Comparison of ENCODE assay signal across 8 cellular contexts in the genomic region with DNA sequence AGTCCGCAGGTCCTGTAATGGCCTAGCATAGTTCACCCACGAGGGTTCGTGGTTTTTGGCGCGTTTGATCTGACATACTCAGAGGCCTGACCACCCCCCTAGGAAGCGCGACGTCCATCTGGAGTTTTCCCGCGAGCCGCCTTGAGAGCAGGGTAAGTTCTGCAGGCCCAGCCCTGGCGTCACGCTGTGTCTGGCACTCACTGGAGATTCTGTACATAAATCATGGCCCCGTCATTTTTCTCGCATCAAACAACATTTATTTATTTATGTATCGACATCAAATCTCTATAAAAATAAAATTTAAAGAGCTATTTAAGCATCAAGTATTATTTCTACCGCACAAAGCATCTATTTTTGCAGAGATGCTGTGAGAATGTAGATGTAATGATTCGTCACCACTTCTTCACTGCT. TPM values are rescaled to one million over a fixed set of nuclear protein-coding genes. Genes with fewer than 3 reads are reported as not detected.
DNase-seq lines count a peak whose midpoint lies in the region; ATAC-seq, FAIRE-seq and TF ChIP-seq lines count a peak whose summit lies in the region.

No MANE protein-coding gene starts in this region.

- CTCF ChIA-PET in PC-9 (lab: Charles Lee) = no interaction called here

- no peak for TF ChIP-seq POLR2A in H54 (IDR thresholded peaks at IDR 0.05; ENCODE audit: low read depth, low read length)

- peak overlapping the region; percentile 94 for H3K4me3 Mint-ChIP-seq in osteocyte (ENCODE audit: unreplicated experiment)

- H2AFZ ChIP-seq in PC-9 = peak overlapping the region; percentile 75

- H3K9me3 Mint-ChIP-seq in osteocyte (ENCODE audit: unreplicated experiment) = no peaks in the 10 kb centered on the region

- no peaks in the 10 kb centered on the region for H3K27me3 ChIP-seq in PC-9 (ENCODE audit: insufficient read depth, low read depth)

- no peaks in the 10 kb centered on the region for H3K9me3 ChIP-seq in PC-9 (ENCODE audit: insufficient read depth, low read depth)

- H3K4me1 Mint-ChIP-seq in osteocyte (ENCODE audit: unreplicated experiment) = peaks cover 33% of the 10 kb centered on the region

- DNase-seq in PC-9 = no peak
- DNase-seq in epithelial cell of proximal tubule (ENCODE audit: low read depth) = no peak
- DNase-seq in osteocyte (ENCODE audit: extremely low spot score, unreplicated experiment) = no peak
- no peak for DNase-seq in stimulated activated CD4-positive, alpha-beta T cell treated with anti-CD3 and anti-CD28 coated beads, Interleukin-1b, Interleukin-23, amount 100 ng/mL, for 48 hours
- DNase-seq in H54 (ENCODE audit: insufficient read length, low spot score) = no peak
- no peak for DNase-seq in midbrain (lab: John Stamatoyannopoulos, UW)

- H3K9me2 ChIP-seq in PC-9 (ENCODE audit: insufficient read depth) = no peaks in the 10 kb centered on the region

- H3K27ac Mint-ChIP-seq in osteocyte (ENCODE audit: unreplicated experiment) = peak overlapping the region; percentile 97

- intact Hi-C loops in PC-9 (cut with micrococcal nuclease; ENCODE audit: unreplicated experiment) = loop anchor here (1.0 to 10.0 kb wide), 6 partner anchors 15 to 418 kb away; partner anchors contain the start of genes MGAT1 and ZFP62

- H3K4me3 ChIP-seq in PC-9 (peak overlapping the region; percentile 68), epithelial cell of proximal tubule (ENCODE audit: low read depth, low read length) (peak overlapping the region; percentile 99)

- H3K79me2 ChIP-seq in PC-9 (ENCODE audit: low read depth) = peaks cover 39% of the 10 kb centered on the region

- TF ChIP-seq CTCF in PC-9 (conservative IDR thresholded peaks at IDR 0.05) (no peak; the same call in 1 of the 2 replicates), epithelial cell of proximal tubule (conservative IDR thresholded peaks at IDR 0.05; ENCODE audit: low read depth, low read length) (no peak), osteocyte (IDR thresholded peaks at IDR 0.05) (no peak)

- no peak for FAIRE-seq in H54 (lab: Jason Lieb, UNC)

- POLR2A ChIA-PET in PC-9 (lab: Charles Lee; ENCODE audit: unreplicated experiment) = interaction anchor here (0.6 to 1.4 kb wide), 3 partner anchors 21 to 38 kb away, joined by 3 to 18 read pairs (median 3); partner anchors contain the start of gene RACK1

- H3K4me2 ChIP-seq in PC-9 = peak overlapping the region; percentile 91

- H3K36me3 Mint-ChIP-seq in osteocyte (ENCODE audit: unreplicated experiment) = no peaks in the 10 kb centered on the region

- H3K4me1 ChIP-seq in PC-9 (replicated peaks; ENCODE audit: insufficient read depth) = peaks cover 18% of the 10 kb centered on the region; the same call in 1 of the 2 replicates

- no peaks in the 10 kb centered on the region for H3K27me3 Mint-ChIP-seq in osteocyte (ENCODE audit: unreplicated experiment)

- H3K27ac ChIP-seq in PC-9 = peak overlapping the region; percentile 89

- peaks cover 3% of the 10 kb centered on the region for H4K20me1 ChIP-seq in PC-9 (ENCODE audit: insufficient read depth)

- peaks cover 11% of the 10 kb centered on the region for H3K36me3 ChIP-seq in PC-9 (ENCODE audit: low read depth)

- BruUV-seq in PC-9 (replicated peaks; lab: Mats Ljungman, UMichigan) = TSS peak; percentile 85

- ATAC-seq in GM18517 (IDR thresholded peaks at IDR 0.05; ENCODE audit: unreplicated experiment) (peak; percentile 2), GM21825 (IDR thresholded peaks at IDR 0.05; ENCODE audit: unreplicated experiment) (no peak)

- peaks cover 46% of the 10 kb centered on the region for H3F3A ChIP-seq in PC-9 (ENCODE audit: insufficient read depth, low read depth)

RNA-seq across cellular contexts. Expression of gene TRIM41, which starts 0.4 kb away (rescaled TPM):
- total RNA-seq in PC-9 (2021) (57.6 and 66.0 TPM in 2 replicates), epithelial cell of proximal tubule (10.6 and 12.4 TPM in 2 replicates), osteocyte (25.2 and 27.1 TPM in 2 replicates)

RNA-seq across cellular contexts. Expression of gene TRIM7, which starts 17.6 kb away (rescaled TPM):
- total RNA-seq in PC-9 (2021) (9.2 and 10.4 TPM in 2 replicates), epithelial cell of proximal tubule (2.7 and 14.6 TPM in 2 replicates), osteocyte (3.8 and 4.0 TPM in 2 replicates)

RNA-seq across cellular contexts. Expression of gene RACK1, which starts 21.1 kb away (rescaled TPM):
- 2,373 and 2,766 TPM in 2 replicates for total RNA-seq in PC-9 (2021)
- 2,747 and 3,067 TPM in 2 replicates for total RNA-seq in epithelial cell of proximal tubule
- total RNA-seq in osteocyte = 1,869 and 1,921 TPM in 2 replicates

RNA-seq across cellular contexts. Expression of gene TRIM52, which starts 38.3 kb away (rescaled TPM):
- total RNA-seq in PC-9 (2021) (15.2 and 15.7 TPM in 2 replicates), epithelial cell of proximal tubule (1.6 and 3.5 TPM in 2 replicates), osteocyte (12.8 and 13.7 TPM in 2 replicates)
